In the genomic region with DNA sequence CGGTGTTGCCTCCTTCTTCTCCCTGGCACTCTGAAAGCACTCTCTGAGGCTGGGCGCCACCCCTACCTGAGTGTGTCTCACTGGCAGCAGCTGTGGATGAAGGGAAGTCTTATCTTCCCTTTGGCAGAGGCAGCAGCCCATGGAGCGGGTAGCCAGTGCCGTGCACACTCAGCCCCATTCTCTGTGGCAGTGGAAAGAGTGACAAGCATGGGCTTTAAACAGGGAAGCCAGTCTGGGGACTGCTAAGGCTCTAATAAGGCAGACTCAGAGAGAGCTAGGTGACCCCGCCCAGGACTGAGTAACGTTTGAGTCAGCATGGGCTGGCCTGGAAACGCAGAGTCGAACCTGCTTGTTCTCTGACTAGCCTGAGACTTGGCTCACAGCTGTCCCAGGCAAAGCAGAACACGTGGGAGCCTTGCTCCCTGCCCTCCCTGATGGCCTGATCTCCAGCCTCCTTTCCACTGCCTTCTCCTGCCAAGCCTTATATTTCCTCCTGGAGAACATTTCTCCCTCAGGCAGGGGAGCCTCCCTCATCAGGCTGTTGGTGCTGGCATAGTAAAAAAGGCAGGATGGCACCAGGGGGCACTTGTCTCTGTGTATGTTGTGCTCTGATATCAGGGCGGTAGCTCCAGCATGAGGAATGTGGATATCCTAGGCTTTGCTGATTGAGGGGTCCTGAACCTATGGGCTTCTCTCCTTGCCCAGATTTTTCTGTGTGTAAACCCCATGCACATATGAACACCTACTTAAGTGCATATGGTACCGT, we compare ENCODE assay signal across 8 cellular contexts.
DNase-seq lines count a peak whose midpoint lies in the region.

No MANE protein-coding gene starts in this region.

- peaks cover 4% of the 10 kb centered on the region for H3K4me1 Mint-ChIP-seq in activated naive CD4-positive, alpha-beta T cell treated with anti-CD3 and anti-CD28 coated beads, Interleukin-2, amount 50 U/mL, for 24 hours
- H3K4me1 Mint-ChIP-seq in CD4-positive, alpha-beta memory T cell: peaks cover 0 to 3% (median under 1%) of the 10 kb centered on the region in 4 donors

- DNase-seq in activated naive CD4-positive, alpha-beta T cell treated with Interleukin-2 at 50 U/mL for 16 hours: peak; percentile 62
- DNase-seq in activated naive CD4-positive, alpha-beta T cell (lab: John Stamatoyannopoulos, UW): no peak
- DNase-seq in HS-27A (ENCODE audit: low read depth) (peak; percentile 69), iPS-NIHi7 (ENCODE audit: extremely low spot score) (peak; percentile 63), DMS114 treated with DMSO at 0.1 percent for 48 hours (lab: John Stamatoyannopoulos, UW; ENCODE audit: unreplicated experiment) (no peak)
- DNase-seq in stimulated activated CD8-positive, alpha-beta memory T cell treated with anti-CD3 and anti-CD28 coated beads, Interleukin-15, amount 100 ng/mL, for 24 hours (ENCODE audit: low read depth): peak; percentile 16
- no peak for DNase-seq in CD4-positive, alpha-beta memory T cell

- no peaks in the 10 kb centered on the region for H3K27me3 ChIP-seq in CD4-positive, alpha-beta memory T cell (ENCODE audit: insufficient read depth, low read length)

- POLR2A ChIA-PET in CD4-positive, alpha-beta memory T cell (lab: Charles Lee; ENCODE audit: partially characterized antibody): no interaction called here

- no peaks in the 10 kb centered on the region for H3K36me3 ChIP-seq in CD4-positive, alpha-beta memory T cell (ENCODE audit: insufficient read depth, low read length)

- H3K4me3 ChIP-seq in CD4-positive, alpha-beta memory T cell (ENCODE audit: low read length in 2 of 2): no peak overlapping the region

- H3K27ac ChIP-seq in CD4-positive, alpha-beta memory T cell (ENCODE audit: low read depth, low read length): no peak overlapping the region

- peaks cover 3% of the 10 kb centered on the region for H3K27me3 Mint-ChIP-seq in activated naive CD4-positive, alpha-beta T cell treated with anti-CD3 and anti-CD28 coated beads, Interleukin-2, amount 50 U/mL, for 24 hours
- H3K27me3 Mint-ChIP-seq in CD4-positive, alpha-beta memory T cell: peaks cover 10 to 27% of the 10 kb centered on the region in 2 donors

- CTCF ChIA-PET in CD4-positive, alpha-beta memory T cell (lab: Charles Lee; ENCODE audit: partially characterized antibody): no interaction called here

- H3K4me1 ChIP-seq in CD4-positive, alpha-beta memory T cell (ENCODE audit: insufficient read depth, low read length): no peaks in the 10 kb centered on the region

- intact Hi-C loops in CD4-positive, alpha-beta memory T cell (cut with micrococcal nuclease): no loop called here

- H3K36me3 Mint-ChIP-seq in activated naive CD4-positive, alpha-beta T cell treated with anti-CD3 and anti-CD28 coated beads, Interleukin-2, amount 50 U/mL, for 24 hours: no peaks in the 10 kb centered on the region
- H3K36me3 Mint-ChIP-seq in CD4-positive, alpha-beta memory T cell: peaks cover 0 to 2% of the 10 kb centered on the region in 2 donors

- no peaks in the 10 kb centered on the region for H3K9me3 Mint-ChIP-seq in activated naive CD4-positive, alpha-beta T cell treated with anti-CD3 and anti-CD28 coated beads, Interleukin-2, amount 50 U/mL, for 24 hours
- H3K9me3 Mint-ChIP-seq in CD4-positive, alpha-beta memory T cell: peaks cover 0 to 2% (median 0%) of the 10 kb centered on the region in 8 donors

- no peak overlapping the region for H3K4me3 Mint-ChIP-seq in activated naive CD4-positive, alpha-beta T cell treated with anti-CD3 and anti-CD28 coated beads, Interleukin-2, amount 50 U/mL, for 24 hours
- H3K4me3 Mint-ChIP-seq in CD4-positive, alpha-beta memory T cell: no peak overlapping the region

- no peaks in the 10 kb centered on the region for H3K9me3 ChIP-seq in CD4-positive, alpha-beta memory T cell (ENCODE audit: control insufficient read depth in 1 of 2, low read length in 2 of 2)

- H3K27ac Mint-ChIP-seq in activated naive CD4-positive, alpha-beta T cell treated with anti-CD3 and anti-CD28 coated beads, Interleukin-2, amount 50 U/mL, for 24 hours: peak overlapping the region; percentile 4
- no peak overlapping the region for H3K27ac Mint-ChIP-seq in CD4-positive, alpha-beta memory T cell

Comparison
In these comparisons a context has a peak if more than half of its experiments do, and no peak if none do; other contexts are left out.
1. DNase-seq: peak in activated naive CD4-positive, alpha-beta T cell treated with Interleukin-2 at 50 U/mL for 16 hours (single experiment), HS-27A (single experiment), iPS-NIHi7 (single experiment) and stimulated activated CD8-positive, alpha-beta memory T cell treated with anti-CD3 and anti-CD28 coated beads, Interleukin-15, amount 100 ng/mL, for 24 hours (single experiment); none in activated naive CD4-positive, alpha-beta T cell (0 of 4), CD4-positive, alpha-beta memory T cell (0 of 5) and DMS114 treated with DMSO at 0.1 percent for 48 hours (single experiment).